Comparison of ENCODE assay signal across 13 cellular contexts in the genomic region with DNA sequence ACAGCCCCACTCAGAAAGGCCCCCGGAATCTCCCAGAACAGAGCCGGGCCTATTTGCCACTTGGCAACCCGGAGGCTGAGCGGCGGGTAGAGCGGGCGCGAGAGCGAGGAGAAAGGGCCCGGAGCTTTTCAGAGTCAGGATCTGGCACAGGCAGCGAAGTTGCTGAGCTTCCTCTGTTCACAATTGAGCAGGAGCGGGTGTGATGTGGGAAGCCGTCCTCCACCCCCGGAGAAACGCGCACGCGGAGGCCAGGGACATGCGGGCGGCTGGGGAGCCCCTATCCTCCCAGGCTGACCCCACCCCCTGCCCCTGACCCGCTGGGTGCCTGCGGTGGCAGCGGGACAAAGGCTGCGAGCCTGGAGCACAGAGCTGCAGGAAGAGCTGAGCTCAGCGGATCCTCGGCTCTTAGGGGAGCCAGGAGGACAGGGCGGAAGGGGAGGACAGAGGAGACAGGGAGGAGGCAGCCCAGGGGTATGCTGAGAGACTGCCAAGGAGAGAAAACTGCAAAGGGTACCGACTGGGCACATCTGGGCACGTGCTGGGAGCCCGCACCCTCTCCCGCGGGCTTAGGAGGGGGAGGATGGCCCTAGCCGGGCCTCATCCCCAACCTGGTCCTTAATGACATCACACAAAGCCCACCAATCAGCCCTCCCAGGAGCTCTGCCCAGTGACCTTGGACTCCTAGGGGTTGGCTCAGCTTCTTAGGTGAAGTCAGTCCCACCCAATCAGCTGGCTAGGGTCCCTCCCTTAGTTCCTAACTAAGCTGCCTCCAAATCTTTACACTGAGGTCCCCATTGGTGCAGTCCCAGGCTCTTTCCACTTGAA. TPM values are rescaled to one million over a fixed set of nuclear protein-coding genes. Genes with fewer than 3 reads are reported as not detected.
A peak's percentile ranks its signal among the peaks of the same experiment; 100 is the strongest.
DNase-seq lines count a peak whose midpoint lies in the region; ATAC-seq, FAIRE-seq and TF ChIP-seq lines count a peak whose summit lies in the region.
"Had no signal": no experiment of that assay in that cellular context is flagged by ENCODE, and none has a peak within 500 bp of the region (broad histone marks: within the 10 kb centered on the region; RNA-seq: fewer than 3 reads in every experiment).

No MANE protein-coding gene starts in this region.

- no peak overlapping the region for H3K4me3 Mint-ChIP-seq in activated CD4-positive, alpha-beta T cell treated with anti-CD3 and anti-CD28 coated beads for 36 hours
- peak overlapping the region; percentile 28 for H3K4me3 Mint-ChIP-seq in activated naive CD8-positive, alpha-beta T cell

- H3K79me2 ChIP-seq in keratinocyte (ENCODE audit: control insufficient read depth, insufficient read depth, low read length) (no peaks in the 10 kb centered on the region), Karpas-422 (ENCODE audit: low read length) (no peaks in the 10 kb centered on the region)
- H3K79me2 ChIP-seq: hepatocyte had no signal

- H3K36me3 Mint-ChIP-seq in activated CD4-positive, alpha-beta T cell treated with anti-CD3 and anti-CD28 coated beads for 36 hours (ENCODE audit: low read depth) = peaks cover 13% of the 10 kb centered on the region
- H3K36me3 Mint-ChIP-seq in activated naive CD8-positive, alpha-beta T cell = no peaks in the 10 kb centered on the region

- H3K27me3 Mint-ChIP-seq in activated CD4-positive, alpha-beta T cell treated with anti-CD3 and anti-CD28 coated beads for 36 hours = no peaks in the 10 kb centered on the region
- no peaks in the 10 kb centered on the region for H3K27me3 Mint-ChIP-seq in activated naive CD8-positive, alpha-beta T cell

- H3K9me1 ChIP-seq in keratinocyte (ENCODE audit: control insufficient read depth, extremely low read depth, insufficient read depth, low read length) = no peaks in the 10 kb centered on the region

- peaks cover 86% of the 10 kb centered on the region for H3K4me1 Mint-ChIP-seq in activated CD4-positive, alpha-beta T cell treated with anti-CD3 and anti-CD28 coated beads for 36 hours
- peaks cover 86% of the 10 kb centered on the region for H3K4me1 Mint-ChIP-seq in activated naive CD8-positive, alpha-beta T cell (ENCODE audit: low read depth)

- H3K27me3 ChIP-seq in keratinocyte (ENCODE audit: control insufficient read depth, extremely low read depth, insufficient read depth, low read length) = peaks cover 5% of the 10 kb centered on the region
- H3K27me3 ChIP-seq in spleen (replicated peaks in 1 of 7) = no peaks in the 10 kb centered on the region
- H3K27me3 ChIP-seq in prostate gland (replicated peaks; ENCODE audit: insufficient read depth) = no peaks in the 10 kb centered on the region
- H3K27me3 ChIP-seq in Karpas-422 (ENCODE audit: low read length) = no peaks in the 10 kb centered on the region
- H3K27me3 ChIP-seq: hepatocyte had no signal

- H3K4me2 ChIP-seq in keratinocyte (ENCODE audit: control insufficient read depth, extremely low read depth, insufficient read depth, low read depth, low read length) (peak overlapping the region; percentile 41), Karpas-422 (ENCODE audit: low read depth, low read length, poor library complexity, severe bottlenecking) (no peak overlapping the region)
- H3K4me2 ChIP-seq: hepatocyte had no signal

- no peaks in the 10 kb centered on the region for H3K9me3 ChIP-seq in keratinocyte (ENCODE audit: control insufficient read depth, low read depth, low read length)
- H3K9me3 ChIP-seq in spleen = no peaks in the 10 kb centered on the region
- no peaks in the 10 kb centered on the region for H3K9me3 ChIP-seq in prostate gland
- no peaks in the 10 kb centered on the region for H3K9me3 ChIP-seq in Karpas-422 (ENCODE audit: low read length)
- H3K9me3 ChIP-seq: psoas muscle had no signal

- CTCF ChIA-PET in activated CD4-positive, alpha-beta T cell treated with anti-CD3 and anti-CD28 coated beads for 36 hours (lab: Charles Lee) = interaction anchor here (0.7 to 2.8 kb wide), 11 partner anchors 10 to 596 kb away, joined by 3 to 23 read pairs (median 4); a partner anchor contains a TSS

- no peak overlapping the region for H3K27ac ChIP-seq in keratinocyte (ENCODE audit: control insufficient read depth, insufficient read depth, low read length)
- peak overlapping the region in 7 of 8 donors; percentile 14 to 96 (median 62) for H3K27ac ChIP-seq in spleen
- no peak overlapping the region for H3K27ac ChIP-seq in prostate gland
- H3K27ac ChIP-seq in Karpas-422 (ENCODE audit: low read length) = no peak overlapping the region
- H3K27ac ChIP-seq: hepatocyte, psoas muscle had no signal

- intact Hi-C loops in activated CD4-positive, alpha-beta T cell treated with anti-CD3 and anti-CD28 coated beads for 36 hours (cut with DNase I, micrococcal nuclease) = loop anchor here in 1 of 2 experiments (10.0 kb wide), 1 partner anchor 941 kb away; a partner anchor contains a TSS
- intact Hi-C loops in spleen (cut with DNase I; ENCODE audit: low total_unique reads) = no loop called here
- intact Hi-C loops in prostate gland (cut with DNase I) = no loop called here

- TF ChIP-seq POLR2A in spleen (IDR thresholded peaks at IDR 0.05) (no peak), prostate gland (IDR thresholded peaks at IDR 0.05) (no peak)

- POLR2A ChIA-PET in activated CD4-positive, alpha-beta T cell treated with anti-CD3 and anti-CD28 coated beads for 36 hours (lab: Charles Lee) = no interaction called here

- H3K4me1 ChIP-seq in keratinocyte (ENCODE audit: control insufficient read depth, extremely low read depth, insufficient read depth, low read length) (peaks cover 24% of the 10 kb centered on the region), spleen (peaks cover 46 to 100% (median 86%) of the 10 kb centered on the region in 6 donors), prostate gland (replicated peaks) (no peaks in the 10 kb centered on the region), Karpas-422 (ENCODE audit: low read length) (no peaks in the 10 kb centered on the region; the same call in 1 of the 2 replicates)

- no peaks in the 10 kb centered on the region for H3K9me3 Mint-ChIP-seq in activated CD4-positive, alpha-beta T cell treated with anti-CD3 and anti-CD28 coated beads for 36 hours (ENCODE audit: low read depth)
- no peaks in the 10 kb centered on the region for H3K9me3 Mint-ChIP-seq in activated naive CD8-positive, alpha-beta T cell (ENCODE audit: low read depth)

- TF ChIP-seq CTCF in keratinocyte (optimal IDR thresholded peaks at IDR 0.05 in 1 of 3, IDR thresholded peaks at IDR 0.05 in 1 of 3, conservative IDR thresholded peaks at IDR 0.05 in 1 of 3; ENCODE audit: extremely low read depth in 1 of 3, insufficient read depth in 2 of 3, low read length in 3 of 3) (no peak), spleen (IDR thresholded peaks at IDR 0.05 in 8 of 11, conservative IDR thresholded peaks at IDR 0.05 in 3 of 11) (no peak), prostate gland (IDR thresholded peaks at IDR 0.05) (no peak)

- no peak for ATAC-seq in activated CD4-positive, alpha-beta T cell treated with anti-CD3 and anti-CD28 coated beads for 36 hours
- no peak for ATAC-seq in GM19395 (IDR thresholded peaks at IDR 0.05; ENCODE audit: unreplicated experiment)

- H3K9ac ChIP-seq in keratinocyte (ENCODE audit: control insufficient read depth, extremely low read depth, insufficient read depth, low read length) (no peak overlapping the region), Karpas-422 (ENCODE audit: low read length) (no peak overlapping the region)

- no peaks in the 10 kb centered on the region for H4K20me1 ChIP-seq in keratinocyte (ENCODE audit: control insufficient read depth, extremely low read depth, insufficient read depth, low read length)
- H4K20me1 ChIP-seq in Karpas-422 (ENCODE audit: insufficient read depth, low read depth, low read length) = no peaks in the 10 kb centered on the region

- no peak for FAIRE-seq in keratinocyte (lab: Jason Lieb, UNC)

- H3K4me3 ChIP-seq in keratinocyte (ENCODE audit: control insufficient read depth in 2 of 3, extremely low read depth in 1 of 3, insufficient read depth in 2 of 3, low read depth in 1 of 3, low read length in 3 of 3) (no peak overlapping the region), spleen (peak overlapping the region in 1 of 8 donors; percentile 9), prostate gland (no peak overlapping the region), Karpas-422 (ENCODE audit: low read length) (no peak overlapping the region)
- H3K4me3 ChIP-seq: hepatocyte, psoas muscle had no signal

- DNase-seq in activated CD4-positive, alpha-beta T cell treated with anti-CD3 and anti-CD28 coated beads for 36 hours = no peak
- DNase-seq in activated CD4-positive, alpha-beta T cell treated with anti-CD3 and anti-CD28 coated beads for 48 hours = no peak
- DNase-seq in keratinocyte (ENCODE audit: low read depth, low spot score) = no peak
- peak; percentile 81 for DNase-seq in spleen
- DNase-seq in prostate gland (ENCODE audit: low spot score) = no peak
- no peak for DNase-seq in Karpas-422
- DNase-seq: activated CD4-positive, alpha-beta T cell treated with anti-CD3 and anti-CD28 coated beads for 4 hours; cerebellar nuclear complex; NCI-H2171 treated with DMSO at 0.1 percent for 48 hours; psoas muscle had no signal

- no peaks in the 10 kb centered on the region for H3K9me2 ChIP-seq in Karpas-422 (replicated peaks; ENCODE audit: insufficient read depth, low read length)

- H3K36me3 ChIP-seq in keratinocyte (ENCODE audit: control insufficient read depth in 2 of 2, extremely low read depth in 1 of 2, insufficient read depth in 2 of 2, low read length in 2 of 2) = no peaks in the 10 kb centered on the region
- peaks cover 0 to 22% (median 2%) of the 10 kb centered on the region in 6 donors for H3K36me3 ChIP-seq in spleen
- H3K36me3 ChIP-seq in prostate gland = no peaks in the 10 kb centered on the region
- no peaks in the 10 kb centered on the region for H3K36me3 ChIP-seq in Karpas-422 (ENCODE audit: insufficient read depth, low read length)

- WGBS in spleen, 5 donors = 49 to 68% (median 58%) methylated on average over 22 to 33 of the region's 33 CpGs
- 62% methylated on average over 33 of the region's 33 CpGs for WGBS in prostate gland

- H2AFZ ChIP-seq in keratinocyte (ENCODE audit: control insufficient read depth, low read length) (no peak overlapping the region), Karpas-422 (ENCODE audit: low read length) (no peak overlapping the region)
- H2AFZ ChIP-seq: hepatocyte had no signal

- H3K27ac Mint-ChIP-seq in activated CD4-positive, alpha-beta T cell treated with anti-CD3 and anti-CD28 coated beads for 36 hours = peak overlapping the region; percentile 99
- H3K27ac Mint-ChIP-seq in activated naive CD8-positive, alpha-beta T cell = peak overlapping the region; percentile 35

- dilution Hi-C loops in keratinocyte (cut with MboI; ENCODE audit: extremely low pct_ligation_motif_present, low sequenced_read_pairs) = no loop called here

RNA-seq across cellular contexts. Expression of a gene that starts 9.3 kb away (rescaled TPM):
- total RNA-seq in activated CD4-positive, alpha-beta T cell treated with anti-CD3 and anti-CD28 coated beads for 36 hours = 10 to 100 TPM; 62.8 to 67.1 TPM
- polyA plus RNA-seq in keratinocyte = 0.17 to 0.20 TPM (median 0.17 TPM) in 3 replicates
- 0.31 TPM for polyA plus RNA-seq in keratinocyte (2011; ENCODE audit: low read depth)
- 0.15 and 0.34 TPM in 2 replicates for polyA plus RNA-seq in keratinocyte (2011; cell fraction: cytosol; rRNA removed)
- polyA plus RNA-seq in keratinocyte (2011; cell fraction: nucleus; rRNA removed) = 0.87 and 1.1 TPM in 2 replicates
- polyA plus RNA-seq in keratinocyte (2012; ENCODE audit: low replicate concordance) = 0.24 and 0.38 TPM in 2 replicates
- 0.20 to 1.4 TPM (median 0.38 TPM) in 3 replicates for polyA minus RNA-seq in keratinocyte
- polyA minus RNA-seq in keratinocyte (2011; cell fraction: cytosol; rRNA and poly(A)+ RNA removed) = 0.77 TPM
- 0.53 and 0.62 TPM in 2 replicates for polyA minus RNA-seq in keratinocyte (2011; cell fraction: nucleus; rRNA and poly(A)+ RNA removed)
- 10 to 100 TPM; 27.1 to 49.0 (median 30.0) TPM for total RNA-seq in spleen
- 1 to 10 TPM; 3.0 to 9.3 (median 4.5) TPM for polyA plus RNA-seq in spleen
- total RNA-seq in prostate gland = 10 to 100 TPM in 1 of 2 donors, under 1 TPM in 1; 0.46 to 10.5 TPM
- total RNA-seq in Karpas-422 (2014; rRNA removed; shearing (Covaris generic); ENCODE audit: low replicate concordance) = 0.22 TPM in 2 replicates

Comparison
In these comparisons a context has a peak if more than half of its experiments do, and no peak if none do; other contexts are left out.
1. H3K27ac ChIP-seq: peak in spleen (7 of 8); none in keratinocyte (single experiment), prostate gland (0 of 2) and Karpas-422 (single experiment).